ENCODE assay signal across 9 cellular contexts in the genomic region with DNA sequence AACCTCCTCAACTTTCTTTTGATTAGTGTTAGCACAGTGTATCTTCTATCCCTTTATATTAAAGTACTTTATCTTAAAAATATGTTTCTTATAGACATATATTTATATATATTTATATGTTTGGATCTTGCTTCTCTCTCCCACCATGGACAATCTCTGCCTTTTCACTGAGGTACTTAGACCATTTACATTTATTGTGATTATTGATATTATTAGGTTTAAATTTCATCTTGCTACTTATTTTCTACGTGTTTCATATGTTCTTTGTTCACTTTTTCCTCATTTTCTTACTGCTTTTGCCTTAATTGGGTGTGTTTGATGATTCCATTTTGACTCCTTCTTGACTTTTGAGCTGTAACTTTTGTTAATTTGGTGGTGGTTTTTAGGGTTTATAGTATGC.
"Had no signal": no experiment of that assay in that cellular context is flagged by ENCODE, and none has a peak within 500 bp of the region (broad histone marks: within the 10 kb centered on the region; RNA-seq: fewer than 3 reads in every experiment).

No MANE protein-coding gene starts in this region.

- ATAC-seq: GM23338, HepG2 had no signal

- H3K4me2 ChIP-seq: GM23338 had no signal

- H3K27ac Mint-ChIP-seq: GM23338, H9, HFFc6, IgD-negative memory B cell had no signal

- H2AFZ ChIP-seq: GM23338 had no signal

- H3K4me3 Mint-ChIP-seq: GM23338, H9, HFFc6, IgD-negative memory B cell had no signal

- H3K4me3 ChIP-seq: GM23338 had no signal

- H3K27ac ChIP-seq: HL-60 had no signal

- DNase-seq: H9, HCEC 1CT, HFFc6 had no signal

- H3K27me3 Mint-ChIP-seq: IgD-negative memory B cell had no signal

- FAIRE-seq: H1, H54, HepG2 had no signal
